In the genomic region with DNA sequence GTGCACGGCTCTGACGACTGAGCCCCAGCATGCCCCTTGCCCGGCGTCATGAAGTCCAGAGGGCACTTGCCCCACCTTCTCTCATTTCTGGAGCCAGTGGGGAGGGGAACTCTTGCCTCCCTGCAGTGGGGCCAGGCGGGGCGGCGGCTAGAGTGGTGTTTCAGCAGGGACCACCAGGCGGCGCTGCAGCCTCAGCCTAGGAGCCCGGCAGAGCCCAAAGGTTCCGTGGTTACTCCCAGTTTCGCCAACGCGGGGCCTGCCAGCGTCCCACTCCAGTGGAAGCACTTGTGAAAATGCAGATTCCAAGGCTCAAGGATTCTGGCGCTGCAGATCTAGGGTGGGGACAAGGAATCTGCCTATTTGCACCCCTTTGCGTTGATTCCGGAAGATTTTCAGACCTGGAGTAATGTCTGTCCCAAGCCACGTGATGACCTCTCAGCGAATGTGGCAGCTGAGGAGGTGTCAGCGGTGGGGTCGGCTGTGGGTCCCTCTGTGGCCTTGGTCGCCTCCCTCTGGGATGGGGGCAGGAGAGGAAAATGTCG, we compare ENCODE assay signal across 8 cellular contexts. TPM values are rescaled to one million over a fixed set of nuclear protein-coding genes. Genes with fewer than 3 reads are reported as not detected.
DNase-seq lines count a peak whose midpoint lies in the region; TF ChIP-seq lines count a peak whose summit lies in the region.

No MANE protein-coding gene starts in this region.

- H3K36me3 ChIP-seq in ectodermal cell (ENCODE audit: control insufficient read depth, insufficient read depth, low read length): no peaks in the 10 kb centered on the region

- DNase-seq in H4 (ENCODE audit: low spot score) (peak; percentile 68), NCI-H2227 treated with DMSO at 0.1 percent for 48 hours (lab: John Stamatoyannopoulos, UW) (peak; percentile 68), lower leg skin (ENCODE audit: low spot score in 2 of 2) (peak; percentile 59 to 96), GF-D8 (lab: John Stamatoyannopoulos, UW) (no peak)
- DNase-seq in activated CD4-positive, alpha-beta T cell treated with anti-CD3 and anti-CD28 coated beads, Interleukin-2, amount 50 U/mL, for 1 hour: peak; percentile 67
- peak; percentile 40 for DNase-seq in stimulated activated CD8-positive, alpha-beta memory T cell treated with anti-CD3 and anti-CD28 coated beads, Interleukin-15, amount 100 ng/mL, for 24 hours (ENCODE audit: low read depth)

- peak overlapping the region; percentile 9 for H3K4me3 ChIP-seq in ectodermal cell (ENCODE audit: insufficient read depth, low read depth, low read length)
- no peak overlapping the region for H3K4me3 ChIP-seq in lower leg skin (ENCODE audit: low read depth, poor library complexity, severe bottlenecking)

- no peaks in the 10 kb centered on the region for H3K9me3 ChIP-seq in ectodermal cell (ENCODE audit: control insufficient read depth, low read length)

- intact Hi-C loops in lower leg skin (cut with DNase I; ENCODE audit: low total_unique reads): loop anchor here (5.0 kb wide), 1 partner anchor 281 kb away; no protein-coding TSS in a partner anchor

- H3K4me1 ChIP-seq in ectodermal cell (ENCODE audit: control insufficient read depth, insufficient read depth, low read length): peaks cover 3% of the 10 kb centered on the region

- 14 to 15% methylated on average over 24 of the region's 24 CpGs for WGBS in ectodermal cell, 2 experiments
- WGBS in lower leg skin, 2 donors: 35 to 40% methylated on average over 24 of the region's 24 CpGs

- peak; percentile 99 for TF ChIP-seq CTCF in C4-2B (conservative IDR thresholded peaks at IDR 0.05)
- peak in 1 of 3 donors; percentile 95 for TF ChIP-seq CTCF in lower leg skin (IDR thresholded peaks at IDR 0.05)

- no peaks in the 10 kb centered on the region for H3K27me3 ChIP-seq in ectodermal cell (ENCODE audit: control insufficient read depth, insufficient read depth, low read length, poor library complexity, severe bottlenecking)

- no peak overlapping the region for H3K27ac ChIP-seq in C4-2B
- H3K27ac ChIP-seq in ectodermal cell (ENCODE audit: insufficient read depth, low read depth, low read length, poor library complexity, severe bottlenecking): no peak overlapping the region

- no peak for TF ChIP-seq POLR2A in lower leg skin (IDR thresholded peaks at IDR 0.05)

RNA-seq across cellular contexts. Expression of a gene that starts 55.7 kb away (rescaled TPM):
- total RNA-seq in H4 (2014; rRNA removed; shearing (Covaris generic)): 6.7 and 15.7 TPM in 2 replicates
- 58.7 TPM for polyA plus RNA-seq in ectodermal cell (2013, experiment 1 of 4)
- 54.9 TPM for polyA plus RNA-seq in ectodermal cell (2013, experiment 2 of 4)
- 40.5 TPM for polyA plus RNA-seq in ectodermal cell (2013, experiment 3 of 4)
- 53.7 TPM for polyA plus RNA-seq in ectodermal cell (2013, experiment 4 of 4)
- 10 to 100 TPM; 47.1 to 95.4 (median 76.6) TPM for total RNA-seq in lower leg skin
